Comparison of ENCODE assay signal across 13 cellular contexts in the genomic region with DNA sequence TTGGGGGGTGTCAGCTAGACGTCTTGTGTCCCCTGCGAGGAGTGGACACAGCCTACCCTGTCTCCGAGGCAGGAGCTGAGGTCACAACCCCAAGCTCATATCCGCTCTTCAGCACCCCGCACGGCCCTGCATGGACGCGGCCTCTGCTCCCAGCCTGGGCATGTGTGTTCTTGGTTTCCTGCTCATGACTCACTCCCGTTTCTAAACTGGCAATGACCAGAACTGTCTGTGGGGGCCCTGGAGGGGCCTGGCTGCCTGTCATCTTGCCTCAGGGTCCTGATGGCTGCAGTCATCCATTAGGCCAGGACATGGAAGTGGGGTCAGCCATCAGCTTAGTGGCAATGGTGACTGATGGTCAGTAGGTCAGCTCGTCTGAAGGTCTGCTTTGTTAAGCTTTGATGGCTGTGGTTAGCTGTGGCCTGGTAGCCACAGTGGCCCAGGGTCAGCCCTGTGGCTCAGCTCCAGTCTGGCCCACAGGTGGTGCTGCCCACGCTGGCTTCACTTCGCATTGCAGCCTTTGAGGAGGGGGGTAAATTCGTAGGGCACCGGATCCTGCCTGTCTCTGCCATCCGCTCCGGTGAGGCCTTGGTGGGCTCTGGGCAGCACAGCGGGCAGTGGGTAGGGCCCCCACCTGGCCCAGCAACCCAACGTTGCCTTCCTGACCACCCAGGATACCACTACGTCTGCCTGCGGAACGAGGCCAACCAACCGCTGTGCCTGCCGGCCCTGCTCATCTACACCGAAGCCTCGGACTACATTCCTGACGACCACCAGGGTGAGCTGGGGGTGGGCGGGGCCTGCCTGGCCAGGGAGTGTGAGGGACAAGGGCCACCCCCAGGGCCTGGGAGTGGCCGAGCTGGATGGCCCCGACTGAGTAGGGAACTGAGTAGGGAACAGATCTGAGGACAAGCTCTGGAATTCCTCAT. TPM values are rescaled to one million over a fixed set of nuclear protein-coding genes. Genes with fewer than 3 reads are reported as not detected.
DNase-seq lines count a peak whose midpoint lies in the region; FAIRE-seq and TF ChIP-seq lines count a peak whose summit lies in the region.
"Had no signal": no experiment of that assay in that cellular context is flagged by ENCODE, and none has a peak within 500 bp of the region (broad histone marks: within the 10 kb centered on the region; RNA-seq: fewer than 3 reads in every experiment).

No MANE protein-coding gene starts in this region.

- POLR2A ChIA-PET in AG04450 (lab: Yijun Ruan, JAX): interaction anchor here (0.7 to 1.3 kb wide), 2 partner anchors 11 kb away, joined by 8 to 11 read pairs; no protein-coding TSS in a partner anchor

- FAIRE-seq in RCC 7860 (lab: Jason Lieb, UNC): no peak
- FAIRE-seq: keratinocyte, TTC549 had no signal

- H3K27me3 ChIP-seq in AG04450 (ENCODE audit: control insufficient read depth, insufficient read depth, low read length): no peaks in the 10 kb centered on the region
- H3K27me3 ChIP-seq: body of pancreas, esophagus squamous epithelium had no signal

- H3K4me3 ChIP-seq in AG04450 (ENCODE audit: low read depth, low read length) (no peak overlapping the region), fibroblast of villous mesenchyme (ENCODE audit: low read depth, low read length) (no peak overlapping the region)
- H3K4me3 ChIP-seq: body of pancreas, esophagus squamous epithelium, thoracic aorta had no signal

- H3K9me3 ChIP-seq in AG04450 (ENCODE audit: control insufficient read depth, insufficient read depth, low read length): no peaks in the 10 kb centered on the region; the same call in 1 of the 2 replicates
- H3K9me3 ChIP-seq: body of pancreas, esophagus squamous epithelium, thoracic aorta had no signal

- TF ChIP-seq CTCF in AG04450 (IDR thresholded peaks at IDR 0.05; ENCODE audit: low read depth, low read length) (no peak), fibroblast of villous mesenchyme (IDR thresholded peaks at IDR 0.05; ENCODE audit: insufficient read depth, low read depth, low read length) (no peak)

- CTCF ChIA-PET in AG04450 (lab: Charles Lee): interaction anchor here (1.5 to 2.5 kb wide), 2 partner anchors 13 to 41 kb away, joined by 4 to 12 read pairs; a partner anchor contains a TSS

- H3K27ac ChIP-seq in AG04450 (ENCODE audit: low read depth, low read length): peak overlapping the region; percentile 2
- H3K27ac ChIP-seq: body of pancreas, esophagus squamous epithelium had no signal

- DNase-seq in AG04450 (ENCODE audit: low read depth, low spot score): no peak
- peak; percentile 35 for DNase-seq in RCC 7860 (ENCODE audit: low spot score)
- DNase-seq in fibroblast of villous mesenchyme (ENCODE audit: low read depth): peak; percentile 50
- no peak for DNase-seq in NCI-H2029 (lab: John Stamatoyannopoulos, UW)
- no peak for DNase-seq in stimulated activated CD4-positive, alpha-beta T cell treated with anti-CD3 and anti-CD28 coated beads, Interleukin-1b, Interleukin-23, amount 100 ng/mL, for 48 hours
- DNase-seq in activated CD4-positive, alpha-beta T cell treated with anti-CD3 and anti-CD28 coated beads, Interleukin-2, amount 50 U/mL, for 48 hours: no peak
- DNase-seq: activated T-cell treated with anti-CD3 and anti-CD28 coated beads for 4 hours, body of pancreas, esophagus squamous epithelium, NCI-H2029 treated with DMSO at 0.1 percent for 48 hours had no signal

RNA-seq across cellular contexts. Expression of a gene that starts 12.0 kb away (rescaled TPM):
- polyA plus RNA-seq in AG04450 (2011; rRNA removed): 11.7 and 13.0 TPM in 2 replicates
- polyA minus RNA-seq in AG04450 (2011; rRNA and poly(A)+ RNA removed): 20.9 and 27.1 TPM in 2 replicates
- total RNA-seq in fibroblast of villous mesenchyme: 53.8 and 66.5 TPM in 2 replicates

RNA-seq across cellular contexts. Expression of a gene that starts 16.5 kb away (rescaled TPM):
- 119 and 146 TPM in 2 replicates for polyA plus RNA-seq in AG04450 (2011; rRNA removed)
- polyA minus RNA-seq in AG04450 (2011; rRNA and poly(A)+ RNA removed): 50.8 and 58.8 TPM in 2 replicates
- 155 and 175 TPM in 2 replicates for total RNA-seq in fibroblast of villous mesenchyme

RNA-seq across cellular contexts. Expression of a gene that starts 21.2 kb away (rescaled TPM):
- 36.1 and 54.8 TPM in 2 replicates for polyA plus RNA-seq in AG04450 (2011; rRNA removed)
- 7.3 and 9.3 TPM in 2 replicates for polyA minus RNA-seq in AG04450 (2011; rRNA and poly(A)+ RNA removed)
- 64.3 and 86.7 TPM in 2 replicates for total RNA-seq in fibroblast of villous mesenchyme

RNA-seq across cellular contexts. Expression of a gene that starts 22.4 kb away (rescaled TPM):
- polyA plus RNA-seq in AG04450 (2011; rRNA removed): 12.4 and 21.1 TPM in 2 replicates
- 8.9 and 11.4 TPM in 2 replicates for polyA minus RNA-seq in AG04450 (2011; rRNA and poly(A)+ RNA removed)
- 10.6 and 10.8 TPM in 2 replicates for total RNA-seq in fibroblast of villous mesenchyme

RNA-seq across cellular contexts. Expression of a gene that starts 22.4 kb away (rescaled TPM):
- polyA plus RNA-seq in AG04450 (2011; rRNA removed): 29.9 and 39.0 TPM in 2 replicates
- polyA minus RNA-seq in AG04450 (2011; rRNA and poly(A)+ RNA removed): 21.6 and 24.2 TPM in 2 replicates
- total RNA-seq in fibroblast of villous mesenchyme: 46.7 and 47.5 TPM in 2 replicates

Comparison
In these comparisons a context has a peak if more than half of its experiments do, and no peak if none do; other contexts are left out.
1. DNase-seq: peak in RCC 7860 (single experiment) and fibroblast of villous mesenchyme (single experiment); none in AG04450 (single experiment), NCI-H2029 (single experiment), stimulated activated CD4-positive, alpha-beta T cell treated with anti-CD3 and anti-CD28 coated beads, Interleukin-1b, Interleukin-23, amount 100 ng/mL, for 48 hours (single experiment) and activated CD4-positive, alpha-beta T cell treated with anti-CD3 and anti-CD28 coated beads, Interleukin-2, amount 50 U/mL, for 48 hours (0 of 2).